1 cellular context compared by ENCODE assay signal in genomic region chr19:6586056-6586455, GRCh38.
TF ChIP-seq lines count a peak whose summit lies in the region.

No MANE protein-coding gene starts in this region.

TF ChIP-seq in GM23338, 12 proteins besides CTCF, POLR2A, EP300 and RAD21:
- no peak for TF ChIP-seq EZH2 (IDR thresholded peaks at IDR 0.05; ENCODE audit: low read depth, unreplicated experiment)
- no peak for TF ChIP-seq JUNB (IDR thresholded peaks at IDR 0.05; ENCODE audit: unreplicated experiment)
- TF ChIP-seq NANOG (IDR thresholded peaks at IDR 0.05; ENCODE audit: borderline replicate concordance): no peak
- TF ChIP-seq CREB1 (CRISPR knock-in tag; IDR thresholded peaks at IDR 0.05; ENCODE audit: low read depth): no peak
- TF ChIP-seq ZNF114 (CRISPR knock-in tag; IDR thresholded peaks at IDR 0.05): no peak
- TF ChIP-seq POLR2AphosphoS5 (IDR thresholded peaks at IDR 0.05; ENCODE audit: low read depth): no peak
- TF ChIP-seq ZNF462 (CRISPR knock-in tag; IDR thresholded peaks at IDR 0.05): no peak
- TF ChIP-seq STAT1 (IDR thresholded peaks at IDR 0.05; ENCODE audit: unreplicated experiment): no peak
